In genomic region chr1:41341756-41342562, GRCh38 we compare ENCODE assay signal across 9 cellular contexts. TPM values are rescaled to one million over a fixed set of nuclear protein-coding genes. Genes with fewer than 3 reads are reported as not detected.
DNase-seq lines count a peak whose midpoint lies in the region; TF ChIP-seq lines count a peak whose summit lies in the region.
"Had no signal": no experiment of that assay in that cellular context is flagged by ENCODE, and none has a peak within 500 bp of the region (broad histone marks: within the 10 kb centered on the region; RNA-seq: fewer than 3 reads in every experiment).

No MANE protein-coding gene starts in this region.

- no peaks in the 10 kb centered on the region for H3K79me2 ChIP-seq in neural progenitor cell (ENCODE audit: low read depth)

- H3K9me3 ChIP-seq in neural progenitor cell (ENCODE audit: low read depth): peaks cover 6% of the 10 kb centered on the region

- H3K4me2 ChIP-seq in neural progenitor cell: no peak overlapping the region

- H3K4me3 Mint-ChIP-seq in chondrocyte (ENCODE audit: unreplicated experiment): no peak overlapping the region
- no peak overlapping the region for H3K4me3 Mint-ChIP-seq in neural progenitor cell
- H3K4me3 Mint-ChIP-seq: activated B cell treated with CpG ODN at 0.5 μM for 24 hours had no signal

- peaks cover 9% of the 10 kb centered on the region for H3K9me3 Mint-ChIP-seq in chondrocyte (ENCODE audit: low read depth)
- H3K9me3 Mint-ChIP-seq in neural progenitor cell: peaks cover 10% of the 10 kb centered on the region

- H3F3A ChIP-seq in neural progenitor cell (ENCODE audit: low read depth): peaks cover 7% of the 10 kb centered on the region

- H3K36me3 ChIP-seq in neural progenitor cell: no peaks in the 10 kb centered on the region

- H3K4me1 ChIP-seq in neural progenitor cell: no peaks in the 10 kb centered on the region

- H4K20me1 ChIP-seq in neural progenitor cell (ENCODE audit: low read depth): no peaks in the 10 kb centered on the region

- H3K27ac Mint-ChIP-seq in chondrocyte (ENCODE audit: unreplicated experiment): no peak overlapping the region
- no peak overlapping the region for H3K27ac Mint-ChIP-seq in neural progenitor cell
- H3K27ac Mint-ChIP-seq: activated B cell treated with CpG ODN at 0.5 μM for 24 hours had no signal

- H3K4me3 ChIP-seq in neural progenitor cell: no peak overlapping the region

- H3K9ac ChIP-seq in neural progenitor cell: no peak overlapping the region

- peak; percentile 92 for DNase-seq in DMS53 treated with DMSO at 0.1 percent for 48 hours (lab: John Stamatoyannopoulos, UW; ENCODE audit: unreplicated experiment)
- peak; percentile 100 for DNase-seq in NCI-H2029 (lab: John Stamatoyannopoulos, UW)
- DNase-seq in chondrocyte (ENCODE audit: low spot score): peak; percentile 82
- peak; percentile 42 for DNase-seq in neural progenitor cell (ENCODE audit: low spot score)
- DNase-seq in stimulated activated CD4-positive, alpha-beta T cell treated with anti-CD3 and anti-CD28 coated beads, Interleukin-2, amount 100 ng/mL, for 24 hours: no peak
- DNase-seq in stimulated activated CD4-positive, alpha-beta T cell treated with anti-CD3 and anti-CD28 coated beads, Interleukin-12 subunit alpha, Interleukin-12 subunit beta, amount 100 ng/mL, for 4 hours: no peak
- DNase-seq in inferior parietal cortex (ENCODE audit: extremely low spot score): no peak
- DNase-seq in cortex of kidney (lab: John Stamatoyannopoulos, UW): no peak
- DNase-seq: activated B cell treated with CpG ODN at 0.5 μM for 24 hours had no signal

- no peak overlapping the region for H3K27ac ChIP-seq in neural progenitor cell

- H3K36me3 Mint-ChIP-seq in chondrocyte (ENCODE audit: low read depth) (peaks cover 5% of the 10 kb centered on the region), neural progenitor cell (no peaks in the 10 kb centered on the region)

- no peak overlapping the region for H2AFZ ChIP-seq in neural progenitor cell (replicated peaks)

- H3K27me3 Mint-ChIP-seq in chondrocyte (ENCODE audit: low read depth) (peaks cover 13% of the 10 kb centered on the region), neural progenitor cell (ENCODE audit: insufficient read depth, low read depth) (peaks cover under 1% of the 10 kb centered on the region)

- H3K4me1 Mint-ChIP-seq in chondrocyte (ENCODE audit: low read depth): no peaks in the 10 kb centered on the region
- H3K4me1 Mint-ChIP-seq in neural progenitor cell: peaks cover 7% of the 10 kb centered on the region

- TF ChIP-seq CTCF in chondrocyte (IDR thresholded peaks at IDR 0.05): no peak
- no peak for TF ChIP-seq CTCF in neural progenitor cell (IDR thresholded peaks at IDR 0.05)

- H3K27me3 ChIP-seq in neural progenitor cell: peaks cover 4% of the 10 kb centered on the region

RNA-seq across cellular contexts. Expression of gene FOXO6, which starts 19.3 kb away (rescaled TPM):
- 1.1 to 3.2 TPM (median 1.7 TPM) in 3 replicates for total RNA-seq in chondrocyte
- 2.1 TPM in 1 of 2 replicates, not detected in the other for total RNA-seq in neural progenitor cell (ENCODE audit: low replicate concordance)

Comparison
In these comparisons a context has a peak if more than half of its experiments do, and no peak if none do; other contexts are left out.
1. DNase-seq: peak in DMS53 treated with DMSO at 0.1 percent for 48 hours (single experiment), NCI-H2029 (single experiment), chondrocyte (single experiment) and neural progenitor cell (single experiment); none in stimulated activated CD4-positive, alpha-beta T cell treated with anti-CD3 and anti-CD28 coated beads, Interleukin-2, amount 100 ng/mL, for 24 hours (0 of 2), stimulated activated CD4-positive, alpha-beta T cell treated with anti-CD3 and anti-CD28 coated beads, Interleukin-12 subunit alpha, Interleukin-12 subunit beta, amount 100 ng/mL, for 4 hours (single experiment), inferior parietal cortex (single experiment) and cortex of kidney (single experiment).